In the genomic region with DNA sequence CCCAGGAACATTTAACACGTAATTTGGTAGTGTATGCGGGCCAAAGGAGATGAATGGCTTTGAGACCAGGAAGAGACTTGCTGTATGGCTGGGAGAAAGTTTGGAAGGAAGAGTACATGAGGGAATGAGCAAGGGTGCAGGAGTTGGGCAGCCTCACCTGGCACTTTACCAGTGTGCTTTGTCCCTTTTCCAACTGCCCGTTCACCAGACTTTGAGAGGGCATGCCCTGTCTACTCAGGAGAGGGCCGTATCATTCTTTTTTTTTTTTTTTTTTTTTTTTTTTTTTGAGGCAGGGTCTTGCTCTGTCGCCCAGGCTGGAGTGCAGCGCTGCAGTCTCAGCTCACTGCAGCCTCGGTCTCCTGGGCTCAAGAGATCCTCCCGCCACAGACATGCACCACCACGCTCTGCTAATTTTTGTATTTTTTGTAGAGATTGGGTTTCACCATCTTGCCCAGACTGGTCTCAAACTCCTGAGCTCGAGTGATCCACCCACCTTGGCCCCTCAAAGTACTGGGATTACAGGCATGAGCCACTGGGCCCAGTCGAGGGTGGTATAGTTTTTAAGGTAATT, we compare ENCODE assay signal across 15 cellular contexts. TPM values are rescaled to one million over a fixed set of nuclear protein-coding genes. Genes with fewer than 3 reads are reported as not detected.
DNase-seq lines count a peak whose midpoint lies in the region; ATAC-seq and TF ChIP-seq lines count a peak whose summit lies in the region.
"Had no signal": no experiment of that assay in that cellular context is flagged by ENCODE, and none has a peak within 500 bp of the region (broad histone marks: within the 10 kb centered on the region; RNA-seq: fewer than 3 reads in every experiment).

No MANE protein-coding gene starts in this region.

- H3K9me3 ChIP-seq in neuronal stem cell (replicated peaks in 1 of 2; ENCODE audit: control insufficient read depth in 2 of 2, insufficient read depth in 1 of 2, low read depth in 1 of 2, low read length in 2 of 2): no peaks in the 10 kb centered on the region
- no peaks in the 10 kb centered on the region for H3K9me3 ChIP-seq in transverse colon
- H3K9me3 ChIP-seq: neutrophil had no signal

- H2AFZ ChIP-seq in ACC112 (ENCODE audit: low read length, unreplicated experiment): no peak overlapping the region
- H2AFZ ChIP-seq in neuronal stem cell (ENCODE audit: low read length): no peak overlapping the region

- TF ChIP-seq EP300 in transverse colon (IDR thresholded peaks at IDR 0.05; ENCODE audit: low read depth): no peak

- no peak overlapping the region for H3K14ac ChIP-seq in neuronal stem cell (ENCODE audit: low read length)

- no peak overlapping the region for H3K4ac ChIP-seq in neuronal stem cell (ENCODE audit: low read length)

- H3K4me3 ChIP-seq in ACC112 (ENCODE audit: low read depth, low read length) (no peak overlapping the region), neuronal stem cell (ENCODE audit: low read length in 2 of 2) (no peak overlapping the region), transverse colon (no peak overlapping the region)
- H3K4me3 ChIP-seq: lung had no signal

- H2AK5ac ChIP-seq in neuronal stem cell (ENCODE audit: low read depth, low read length): no peak overlapping the region

- no peak for TF ChIP-seq POLR2A in transverse colon (IDR thresholded peaks at IDR 0.05)

- DNase-seq in HFFc6 (no peak), neuronal stem cell (ENCODE audit: low spot score) (no peak), cortex of kidney (lab: John Stamatoyannopoulos, UW) (no peak), transverse colon (no peak)
- no peak for DNase-seq in activated CD8-positive, alpha-beta T cell treated with anti-CD3 and anti-CD28 coated beads for 36 hours
- DNase-seq: activated CD8-positive, alpha-beta memory T cell treated with anti-CD3 and anti-CD28 coated beads, Interleukin-2, amount 50 U/mL, for 48 hours; NCI-H1436; NCI-H446 treated with DMSO at 0.1 percent for 48 hours; substantia nigra had no signal

- no peak overlapping the region for H3K9ac ChIP-seq in neuronal stem cell (ENCODE audit: low read depth, low read length, poor library complexity)

- no peak overlapping the region for H2BK5ac ChIP-seq in neuronal stem cell (ENCODE audit: low read length)

- peaks cover 11% of the 10 kb centered on the region for H3K36me3 ChIP-seq in ACC112 (ENCODE audit: insufficient read depth, low read length)
- peaks cover 7 to 69% of the 10 kb centered on the region in 2 donors for H3K36me3 ChIP-seq in neuronal stem cell (replicated peaks in 1 of 2; ENCODE audit: control insufficient read depth in 2 of 2, insufficient read depth in 2 of 2, low read length in 2 of 2)
- H3K36me3 ChIP-seq in transverse colon: peaks cover 0 to 3% (median 0%) of the 10 kb centered on the region in 4 donors

- intact Hi-C loops in dendritic cell treated with granulocyte-macrophage colony-stimulating factor and Interleukin-4, amounts not matched to agents 40 ng/mL and 50 ng/mL, for 4 days (cut with micrococcal nuclease): no loop called here
- intact Hi-C loops in transverse colon (cut with DNase I; ENCODE audit: low total_unique reads): no loop called here
- intact Hi-C loops in activated CD8-positive, alpha-beta T cell treated with anti-CD3 and anti-CD28 coated beads for 36 hours (cut with micrococcal nuclease): no loop called here

- no peaks in the 10 kb centered on the region for H3K9me3 Mint-ChIP-seq in HFFc6
- no peaks in the 10 kb centered on the region for H3K9me3 Mint-ChIP-seq in dendritic cell treated with granulocyte-macrophage colony-stimulating factor and Interleukin-4, amounts not matched to agents 40 ng/mL and 50 ng/mL, for 4 days
- H3K9me3 Mint-ChIP-seq in activated CD8-positive, alpha-beta T cell treated with anti-CD3 and anti-CD28 coated beads for 36 hours: no peaks in the 10 kb centered on the region

- CTCF ChIA-PET in activated CD8-positive, alpha-beta T cell treated with anti-CD3 and anti-CD28 coated beads for 36 hours (lab: Charles Lee): interaction anchor here (1.6 to 2.7 kb wide), 2 partner anchors 10 to 263 kb away, joined by 4 to 9 read pairs; no protein-coding TSS in a partner anchor

- H3K4me1 ChIP-seq in ACC112 (ENCODE audit: control insufficient read depth, insufficient read depth, low read length, unreplicated experiment) (peaks cover 65% of the 10 kb centered on the region), neuronal stem cell (ENCODE audit: control insufficient read depth in 2 of 2, insufficient read depth in 1 of 2, low read depth in 1 of 2, low read length in 2 of 2) (no peaks in the 10 kb centered on the region), transverse colon (peaks cover 16 to 52% (median 34%) of the 10 kb centered on the region in 4 donors)

- peak overlapping the region; percentile 28 for H3K18ac ChIP-seq in neuronal stem cell (ENCODE audit: low read length)

- ATAC-seq in HG03025 (IDR thresholded peaks at IDR 0.05; ENCODE audit: low FRiP score, unreplicated experiment): no peak
- no peak for ATAC-seq in activated CD8-positive, alpha-beta T cell treated with anti-CD3 and anti-CD28 coated beads for 36 hours
- ATAC-seq: activated CD4-positive, CD25-positive, alpha-beta regulatory T cell treated with anti-CD3 and anti-CD28 coated beads, Interleukin-2, amount 50 U/mL, for 24 hours had no signal

- peak overlapping the region; percentile 91 for H3K27ac Mint-ChIP-seq in HFFc6
- H3K27ac Mint-ChIP-seq in dendritic cell treated with granulocyte-macrophage colony-stimulating factor and Interleukin-4, amounts not matched to agents 40 ng/mL and 50 ng/mL, for 4 days: peak overlapping the region; percentile 81
- no peak overlapping the region for H3K27ac Mint-ChIP-seq in activated CD8-positive, alpha-beta T cell treated with anti-CD3 and anti-CD28 coated beads for 36 hours

- no peaks in the 10 kb centered on the region; the same call in 1 of the 2 replicates for H3K27me3 Mint-ChIP-seq in HFFc6 (ENCODE audit: insufficient read depth)
- H3K27me3 Mint-ChIP-seq in dendritic cell treated with granulocyte-macrophage colony-stimulating factor and Interleukin-4, amounts not matched to agents 40 ng/mL and 50 ng/mL, for 4 days: no peaks in the 10 kb centered on the region
- no peaks in the 10 kb centered on the region for H3K27me3 Mint-ChIP-seq in activated CD8-positive, alpha-beta T cell treated with anti-CD3 and anti-CD28 coated beads for 36 hours

- H3K79me1 ChIP-seq in neuronal stem cell (ENCODE audit: low read depth, low read length): peaks cover 11% of the 10 kb centered on the region

- no peak overlapping the region for H4K8ac ChIP-seq in neuronal stem cell (ENCODE audit: low read depth, low read length)

- peak overlapping the region; percentile 38; the same call in 1 of the 2 replicates for H3K4me3 Mint-ChIP-seq in HFFc6
- no peak overlapping the region for H3K4me3 Mint-ChIP-seq in dendritic cell treated with granulocyte-macrophage colony-stimulating factor and Interleukin-4, amounts not matched to agents 40 ng/mL and 50 ng/mL, for 4 days
- no peak overlapping the region for H3K4me3 Mint-ChIP-seq in activated CD8-positive, alpha-beta T cell treated with anti-CD3 and anti-CD28 coated beads for 36 hours

- no peak overlapping the region for H4K91ac ChIP-seq in neuronal stem cell (ENCODE audit: low read depth, low read length, poor library complexity)

- no peak overlapping the region for H2BK120ac ChIP-seq in neuronal stem cell (ENCODE audit: low read depth, low read length)

- no peaks in the 10 kb centered on the region for H3K27me3 ChIP-seq in ACC112 (ENCODE audit: insufficient read depth, low read length)
- no peaks in the 10 kb centered on the region for H3K27me3 ChIP-seq in neuronal stem cell (ENCODE audit: control insufficient read depth in 3 of 3, insufficient read depth in 3 of 3, low read depth in 1 of 3, low read length in 3 of 3)
- no peaks in the 10 kb centered on the region for H3K27me3 ChIP-seq in transverse colon
- H3K27me3 ChIP-seq: neutrophil had no signal

- WGBS in neuronal stem cell (ENCODE audit: extremely low coverage in 2 of 2, insufficient read length in 2 of 2, insufficient replicate concordance in 1 of 2), 2 donors: no CpG with 5 or more reads among the region's 11 CpGs
- 85 to 87% methylated on average over 6 to 11 of the region's 11 CpGs for WGBS in transverse colon (ENCODE audit: low coverage in 1 of 2), 2 donors

- peaks cover 46% of the 10 kb centered on the region for H3K36me3 Mint-ChIP-seq in HFFc6 (ENCODE audit: low read depth)
- H3K36me3 Mint-ChIP-seq in dendritic cell treated with granulocyte-macrophage colony-stimulating factor and Interleukin-4, amounts not matched to agents 40 ng/mL and 50 ng/mL, for 4 days (ENCODE audit: low read depth): peaks cover 49% of the 10 kb centered on the region
- peaks cover 21% of the 10 kb centered on the region for H3K36me3 Mint-ChIP-seq in activated CD8-positive, alpha-beta T cell treated with anti-CD3 and anti-CD28 coated beads for 36 hours (ENCODE audit: low read depth)

- H3K79me2 ChIP-seq in ACC112 (ENCODE audit: control insufficient read depth, insufficient read depth, low read length, unreplicated experiment): peaks cover 86% of the 10 kb centered on the region

- POLR2A ChIA-PET in activated CD8-positive, alpha-beta T cell treated with anti-CD3 and anti-CD28 coated beads for 36 hours (lab: Charles Lee): no interaction called here

- H3K4me1 Mint-ChIP-seq in HFFc6 (ENCODE audit: low read depth): peaks cover 79% of the 10 kb centered on the region
- peaks cover 71% of the 10 kb centered on the region for H3K4me1 Mint-ChIP-seq in dendritic cell treated with granulocyte-macrophage colony-stimulating factor and Interleukin-4, amounts not matched to agents 40 ng/mL and 50 ng/mL, for 4 days (ENCODE audit: low read depth)
- H3K4me1 Mint-ChIP-seq in activated CD8-positive, alpha-beta T cell treated with anti-CD3 and anti-CD28 coated beads for 36 hours (ENCODE audit: low read depth): peaks cover 46% of the 10 kb centered on the region

- no peak for TF ChIP-seq CTCF in HFFc6 (IDR thresholded peaks at IDR 0.05)
- TF ChIP-seq CTCF in transverse colon (IDR thresholded peaks at IDR 0.05): no peak
- TF ChIP-seq CTCF in activated CD8-positive, alpha-beta T cell treated with anti-CD3 and anti-CD28 coated beads for 36 hours (IDR thresholded peaks at IDR 0.05): no peak

- no peak overlapping the region for H2BK15ac ChIP-seq in neuronal stem cell (ENCODE audit: low read length)

- no peak overlapping the region for H3K23ac ChIP-seq in neuronal stem cell (ENCODE audit: low read depth, low read length, poor library complexity)

- in situ Hi-C loops in transverse colon (cut with MboI; ENCODE audit: low pct_ligation_motif_present in 1 of 4, low pct_unique_long_range_greater_than_20kb in 1 of 4, low sequenced_read_pairs in 3 of 4): loop anchor here in 1 of 4 donors (25.0 kb wide), 1 partner anchor 341 kb away; a partner anchor contains a TSS

- H2BK12ac ChIP-seq in neuronal stem cell (ENCODE audit: low read length): no peak overlapping the region

- H3K27ac ChIP-seq in ACC112 (ENCODE audit: low read depth, low read length): peak overlapping the region; percentile 99
- no peak overlapping the region for H3K27ac ChIP-seq in neuronal stem cell (replicated peaks; ENCODE audit: low read length)
- H3K27ac ChIP-seq in transverse colon: peak overlapping the region in 2 of 4 donors; percentile 73 to 86

- H3K4me2 ChIP-seq in neuronal stem cell (ENCODE audit: insufficient read depth, low read length, poor library complexity, severe bottlenecking): no peak overlapping the region

RNA-seq across cellular contexts. Expression of a gene that starts 6.5 kb away (rescaled TPM):
- 100 to 1,000 TPM; 364 to 643 (median 408) TPM for total RNA-seq in HFFc6 (2021; fragmentation: NEBNext Ultra II Directional; extraction: Animal tissue kit (Norgen Biotek cat#: 25700))
- 54.3 TPM for polyA plus RNA-seq in neuronal stem cell (2013, experiment 1 of 2)
- 50.1 TPM for polyA plus RNA-seq in neuronal stem cell (2013, experiment 2 of 2)
- 100 to 1,000 TPM; 471 to 647 (median 482) TPM for total RNA-seq in transverse colon
- 100 to 1,000 TPM; 291 to 301 TPM for total RNA-seq in activated CD8-positive, alpha-beta T cell treated with anti-CD3 and anti-CD28 coated beads for 36 hours
